In the genomic region with DNA sequence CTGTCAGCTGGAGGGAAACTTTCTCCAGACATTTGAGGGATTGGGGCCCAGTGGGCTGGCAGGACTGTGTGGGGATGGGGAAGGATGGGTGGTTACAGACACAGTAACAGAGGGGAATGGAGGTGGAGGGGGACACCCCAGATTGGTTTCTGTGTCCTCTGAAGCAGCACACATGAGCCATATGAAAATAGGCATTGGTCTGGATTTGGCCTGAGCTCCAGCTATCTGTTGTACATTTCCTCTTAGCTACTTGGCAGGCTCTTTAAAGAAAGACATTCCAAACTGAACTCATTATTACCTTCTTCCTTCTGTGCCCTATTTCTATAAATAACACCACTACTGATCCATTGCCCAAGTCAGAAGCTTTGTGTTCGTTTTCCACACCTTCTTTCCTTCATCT, we compare ENCODE assay signal across 3 cellular contexts.
TF ChIP-seq lines count a peak whose summit lies in the region.

No MANE protein-coding gene starts in this region.

TF ChIP-seq in SK-N-SH treated with all-trans-retinoic acid at 6 μM for 48 hours, 23 proteins besides CTCF, POLR2A, EP300 and RAD21:
- no peak for TF ChIP-seq GLIS3 (CRISPR knock-in tag; IDR thresholded peaks at IDR 0.05)
- no peak for TF ChIP-seq ZNF70 (CRISPR knock-in tag; IDR thresholded peaks at IDR 0.05)
- TF ChIP-seq TCF4 (CRISPR knock-in tag; IDR thresholded peaks at IDR 0.05; ENCODE audit: borderline replicate concordance): no peak

TF ChIP-seq in SK-N-SH, 30 proteins besides CTCF, POLR2A, EP300 and RAD21:
- TF ChIP-seq TAF1 (IDR thresholded peaks at IDR 0.05; ENCODE audit: borderline replicate concordance, low read depth, low read length) (no peak), TEAD4 (IDR thresholded peaks at IDR 0.05; ENCODE audit: borderline replicate concordance, insufficient read depth) (no peak), JUND (IDR thresholded peaks at IDR 0.05) (no peak), GABPA (IDR thresholded peaks at IDR 0.05; ENCODE audit: low read depth) (no peak)
- TF ChIP-seq, protein P1, sequence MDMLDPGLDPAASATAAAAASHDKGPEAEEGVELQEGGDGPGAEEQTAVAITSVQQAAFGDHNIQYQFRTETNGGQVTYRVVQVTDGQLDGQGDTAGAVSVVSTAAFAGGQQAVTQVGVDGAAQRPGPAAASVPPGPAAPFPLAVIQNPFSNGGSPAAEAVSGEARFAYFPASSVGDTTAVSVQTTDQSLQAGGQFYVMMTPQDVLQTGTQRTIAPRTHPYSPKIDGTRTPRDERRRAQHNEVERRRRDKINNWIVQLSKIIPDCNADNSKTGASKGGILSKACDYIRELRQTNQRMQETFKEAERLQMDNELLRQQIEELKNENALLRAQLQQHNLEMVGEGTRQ (IDR thresholded peaks at IDR 0.05; ENCODE audit: borderline replicate concordance, low read depth, low read length): no peak
- TF ChIP-seq, protein P2, sequence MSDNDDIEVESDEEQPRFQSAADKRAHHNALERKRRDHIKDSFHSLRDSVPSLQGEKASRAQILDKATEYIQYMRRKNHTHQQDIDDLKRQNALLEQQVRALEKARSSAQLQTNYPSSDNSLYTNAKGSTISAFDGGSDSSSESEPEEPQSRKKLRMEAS (IDR thresholded peaks at IDR 0.05; ENCODE audit: low read depth): no peak
- TF ChIP-seq, protein P3, sequence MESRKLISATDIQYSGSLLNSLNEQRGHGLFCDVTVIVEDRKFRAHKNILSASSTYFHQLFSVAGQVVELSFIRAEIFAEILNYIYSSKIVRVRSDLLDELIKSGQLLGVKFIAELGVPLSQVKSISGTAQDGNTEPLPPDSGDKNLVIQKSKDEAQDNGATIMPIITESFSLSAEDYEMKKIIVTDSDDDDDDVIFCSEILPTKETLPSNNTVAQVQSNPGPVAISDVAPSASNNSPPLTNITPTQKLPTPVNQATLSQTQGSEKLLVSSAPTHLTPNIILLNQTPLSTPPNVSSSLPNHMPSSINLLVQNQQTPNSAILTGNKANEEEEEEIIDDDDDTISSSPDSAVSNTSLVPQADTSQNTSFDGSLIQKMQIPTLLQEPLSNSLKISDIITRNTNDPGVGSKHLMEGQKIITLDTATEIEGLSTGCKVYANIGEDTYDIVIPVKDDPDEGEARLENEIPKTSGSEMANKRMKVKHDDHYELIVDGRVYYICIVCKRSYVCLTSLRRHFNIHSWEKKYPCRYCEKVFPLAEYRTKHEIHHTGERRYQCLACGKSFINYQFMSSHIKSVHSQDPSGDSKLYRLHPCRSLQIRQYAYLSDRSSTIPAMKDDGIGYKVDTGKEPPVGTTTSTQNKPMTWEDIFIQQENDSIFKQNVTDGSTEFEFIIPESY (IDR thresholded peaks at IDR 0.05; ENCODE audit: borderline replicate concordance, low read depth): no peak

TF ChIP-seq in IMR-90, 13 proteins besides CTCF, POLR2A, EP300 and RAD21:
- TF ChIP-seq NFE2L2 (IDR thresholded peaks at IDR 0.05; ENCODE audit: low read depth, low read length): no peak
- TF ChIP-seq, protein P1 (IDR thresholded peaks at IDR 0.05; ENCODE audit: low read depth, low read length): no peak
- TF ChIP-seq SMC3 (IDR thresholded peaks at IDR 0.05; ENCODE audit: low read depth, low read length): no peak
- TF ChIP-seq, protein P4, sequence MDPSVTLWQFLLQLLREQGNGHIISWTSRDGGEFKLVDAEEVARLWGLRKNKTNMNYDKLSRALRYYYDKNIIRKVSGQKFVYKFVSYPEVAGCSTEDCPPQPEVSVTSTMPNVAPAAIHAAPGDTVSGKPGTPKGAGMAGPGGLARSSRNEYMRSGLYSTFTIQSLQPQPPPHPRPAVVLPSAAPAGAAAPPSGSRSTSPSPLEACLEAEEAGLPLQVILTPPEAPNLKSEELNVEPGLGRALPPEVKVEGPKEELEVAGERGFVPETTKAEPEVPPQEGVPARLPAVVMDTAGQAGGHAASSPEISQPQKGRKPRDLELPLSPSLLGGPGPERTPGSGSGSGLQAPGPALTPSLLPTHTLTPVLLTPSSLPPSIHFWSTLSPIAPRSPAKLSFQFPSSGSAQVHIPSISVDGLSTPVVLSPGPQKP (IDR thresholded peaks at IDR 0.05; ENCODE audit: borderline replicate concordance, low read depth, low read length): no peak
- no peak for TF ChIP-seq FOS (IDR thresholded peaks at IDR 0.05; ENCODE audit: low read depth, low read length)
- TF ChIP-seq BHLHE40 (IDR thresholded peaks at IDR 0.05; ENCODE audit: low read depth, low read length): no peak
- no peak for TF ChIP-seq MXI1 (IDR thresholded peaks at IDR 0.05; ENCODE audit: borderline replicate concordance, low read depth, low read length)
- no peak for TF ChIP-seq MAFK (IDR thresholded peaks at IDR 0.05; ENCODE audit: low read depth, low read length)
